ENCODE assay signal across 11 cellular contexts in the genomic region with DNA sequence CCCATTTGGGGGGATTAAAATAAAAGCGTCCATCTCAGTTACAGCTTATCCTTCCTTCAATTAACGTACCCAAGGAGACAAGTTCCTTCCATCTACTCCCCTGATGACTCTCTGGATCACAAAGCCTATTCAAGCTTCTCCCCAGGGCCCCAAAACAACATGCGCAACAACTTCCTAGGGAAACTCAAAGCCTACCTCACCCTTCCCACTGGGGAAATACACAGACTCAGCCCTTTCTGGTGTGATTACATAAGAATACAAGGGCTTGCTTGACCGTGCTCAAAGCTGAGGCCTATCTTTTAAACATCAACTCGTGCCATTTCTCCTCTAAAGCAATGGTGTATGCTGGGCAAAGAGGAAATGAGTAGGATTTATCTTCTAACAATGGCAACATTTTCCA.
A peak's percentile ranks its signal among the peaks of the same experiment; 100 is the strongest.
DNase-seq lines count a peak whose midpoint lies in the region; ATAC-seq and TF ChIP-seq lines count a peak whose summit lies in the region.
"Had no signal": no experiment of that assay in that cellular context is flagged by ENCODE, and none has a peak within 500 bp of the region (broad histone marks: within the 10 kb centered on the region; RNA-seq: fewer than 3 reads in every experiment).

No MANE protein-coding gene starts in this region.

- no peaks in the 10 kb centered on the region for H3K9me3 ChIP-seq in subcutaneous abdominal adipose tissue (ENCODE audit: control insufficient read depth in 5 of 5, low read length in 5 of 5)
- no peaks in the 10 kb centered on the region for H3K9me3 ChIP-seq in BE2C
- H3K9me3 ChIP-seq: pancreas had no signal

- H3K9ac ChIP-seq in subcutaneous abdominal adipose tissue (ENCODE audit: low read length in 5 of 5) = peak overlapping the region in 2 of 5 donors; percentile 40 to 64

- no peaks in the 10 kb centered on the region for H3K9me3 Mint-ChIP-seq in activated CD4-positive, alpha-beta T cell treated with anti-CD3 and anti-CD28 coated beads for 36 hours (ENCODE audit: low read depth)
- H3K9me3 Mint-ChIP-seq in chondrocyte (ENCODE audit: low read depth) = no peaks in the 10 kb centered on the region

- H3K27me3 ChIP-seq in subcutaneous abdominal adipose tissue (ENCODE audit: control insufficient read depth in 5 of 5, insufficient read depth in 4 of 5, low read length in 5 of 5) = no peaks in the 10 kb centered on the region
- H3K27me3 ChIP-seq in BE2C = no peaks in the 10 kb centered on the region
- H3K27me3 ChIP-seq: pancreas had no signal

- peak overlapping the region in 1 of 5 donors; percentile 4 for H3K4me3 ChIP-seq in subcutaneous abdominal adipose tissue (ENCODE audit: low read depth in 1 of 5, low read length in 5 of 5)
- H3K4me3 ChIP-seq in BE2C (ENCODE audit: low read depth, low read length) = no peak overlapping the region
- H3K4me3 ChIP-seq: pancreas had no signal

- POLR2A ChIA-PET in activated CD4-positive, alpha-beta T cell treated with anti-CD3 and anti-CD28 coated beads for 36 hours (lab: Charles Lee) = interaction anchor here (0.6 kb wide), 1 partner anchor 313 kb away, joined by 4 read pairs; no protein-coding TSS in a partner anchor

- H3K27ac Mint-ChIP-seq in activated CD4-positive, alpha-beta T cell treated with anti-CD3 and anti-CD28 coated beads for 36 hours = peak overlapping the region; percentile 1
- peak overlapping the region; percentile 91 for H3K27ac Mint-ChIP-seq in chondrocyte (ENCODE audit: unreplicated experiment)

- CTCF ChIA-PET in activated CD4-positive, alpha-beta T cell treated with anti-CD3 and anti-CD28 coated beads for 36 hours (lab: Charles Lee) = interaction anchor here (0.7 to 1.0 kb wide), 2 partner anchors 9 to 43 kb away, joined by 3 to 4 read pairs; no protein-coding TSS in a partner anchor

- H3K36me3 Mint-ChIP-seq in activated CD4-positive, alpha-beta T cell treated with anti-CD3 and anti-CD28 coated beads for 36 hours (ENCODE audit: low read depth) = peaks cover 69% of the 10 kb centered on the region
- peaks cover 17% of the 10 kb centered on the region for H3K36me3 Mint-ChIP-seq in chondrocyte (ENCODE audit: low read depth)

- H3K4me3 Mint-ChIP-seq in activated CD4-positive, alpha-beta T cell treated with anti-CD3 and anti-CD28 coated beads for 36 hours = no peak overlapping the region
- H3K4me3 Mint-ChIP-seq in chondrocyte (ENCODE audit: unreplicated experiment) = no peak overlapping the region

- DNase-seq in activated CD4-positive, alpha-beta T cell treated with anti-CD3 and anti-CD28 coated beads for 36 hours = no peak
- DNase-seq in activated CD4-positive, alpha-beta T cell treated with anti-CD3 and anti-CD28 coated beads for 4 hours = no peak
- DNase-seq in chondrocyte (ENCODE audit: low spot score) (no peak), left lobe of liver (ENCODE audit: low spot score) (no peak), GM19238 (ENCODE audit: insufficient read length, low spot score) (no peak), BE2C (no peak)
- DNase-seq: 8988T, pancreas, T-helper 9 cell had no signal

- H3K27ac ChIP-seq in subcutaneous abdominal adipose tissue (ENCODE audit: low read depth, low read length) = peak overlapping the region; percentile 74

- no peak for TF ChIP-seq CTCF in chondrocyte (IDR thresholded peaks at IDR 0.05)
- no peak for TF ChIP-seq CTCF in BE2C (IDR thresholded peaks at IDR 0.05; ENCODE audit: low read depth, low read length)

- peaks cover 0 to 9% (median 6%) of the 10 kb centered on the region in 5 donors for H3K36me3 ChIP-seq in subcutaneous abdominal adipose tissue (ENCODE audit: control insufficient read depth in 5 of 5, insufficient read depth in 5 of 5, low read length in 5 of 5)
- peaks cover 29% of the 10 kb centered on the region for H3K36me3 ChIP-seq in BE2C

- H3K4me1 ChIP-seq in subcutaneous abdominal adipose tissue (ENCODE audit: control insufficient read depth in 5 of 5, insufficient read depth in 5 of 5, low read length in 5 of 5) (peaks cover 0 to 35% (median 23%) of the 10 kb centered on the region in 5 donors), BE2C (peaks cover 9% of the 10 kb centered on the region)

- H3K27me3 Mint-ChIP-seq in activated CD4-positive, alpha-beta T cell treated with anti-CD3 and anti-CD28 coated beads for 36 hours = no peaks in the 10 kb centered on the region
- no peaks in the 10 kb centered on the region for H3K27me3 Mint-ChIP-seq in chondrocyte (ENCODE audit: low read depth)

- intact Hi-C loops in activated CD4-positive, alpha-beta T cell treated with anti-CD3 and anti-CD28 coated beads for 36 hours (cut with DNase I, micrococcal nuclease) = no loop called here

- H3K4me1 Mint-ChIP-seq in activated CD4-positive, alpha-beta T cell treated with anti-CD3 and anti-CD28 coated beads for 36 hours = peaks cover 52% of the 10 kb centered on the region
- H3K4me1 Mint-ChIP-seq in chondrocyte (ENCODE audit: low read depth) = peaks cover 65% of the 10 kb centered on the region

- no peak for ATAC-seq in activated CD4-positive, alpha-beta T cell treated with anti-CD3 and anti-CD28 coated beads for 36 hours
- ATAC-seq in left lobe of liver (peak; percentile 40), GM19452 (IDR thresholded peaks at IDR 0.05; ENCODE audit: unreplicated experiment) (no peak)
